In the genomic region with DNA sequence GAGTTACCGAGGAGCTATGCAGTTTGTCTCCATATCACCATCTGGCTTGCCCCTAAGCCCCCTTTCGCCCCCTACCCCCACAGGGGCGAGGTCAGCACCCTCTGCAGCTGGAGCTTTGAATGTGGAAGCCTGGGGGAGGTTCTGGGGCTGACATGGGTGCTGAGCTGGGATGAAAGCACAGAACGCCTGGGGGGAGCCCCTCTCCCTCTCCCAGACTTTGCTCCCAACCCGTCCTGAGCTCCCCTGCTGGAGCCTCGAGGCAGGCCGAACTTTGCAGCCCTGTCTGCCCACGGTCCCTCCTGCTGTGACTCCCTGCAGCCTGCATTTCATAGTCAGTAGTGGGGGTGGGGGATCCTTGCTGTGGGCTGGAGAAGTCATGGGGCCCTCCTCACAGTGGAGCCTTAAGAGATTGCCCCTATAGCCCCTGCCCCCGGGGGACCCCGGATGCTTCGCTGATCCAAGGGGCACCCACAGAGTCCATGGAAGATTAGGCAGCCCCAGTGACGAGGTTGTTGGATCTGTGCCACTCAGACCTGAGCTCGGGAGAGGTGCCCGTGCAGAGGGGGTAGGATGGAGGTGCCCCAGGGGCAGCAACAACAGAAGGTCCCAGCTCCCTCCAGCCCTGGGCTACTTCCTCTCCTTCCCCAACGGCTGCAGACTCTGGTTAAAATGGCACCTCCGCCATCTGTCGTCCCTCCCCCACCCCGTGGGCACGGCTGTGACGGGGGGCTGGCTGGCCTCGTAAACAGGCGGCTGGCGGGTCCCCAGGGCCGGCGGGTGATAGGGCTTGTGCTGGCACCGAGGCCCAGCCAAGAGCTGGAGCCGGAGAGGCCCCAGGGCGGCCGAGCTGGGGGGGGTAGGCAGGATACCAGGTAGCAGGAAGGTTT, we compare ENCODE assay signal across 8 cellular contexts.
DNase-seq lines count a peak whose midpoint lies in the region; ATAC-seq and TF ChIP-seq lines count a peak whose summit lies in the region.

No MANE protein-coding gene starts in this region.

- peaks cover 56% of the 10 kb centered on the region for H3K4me1 Mint-ChIP-seq in dendritic cell treated with granulocyte-macrophage colony-stimulating factor and Interleukin-4, amounts not matched to agents 40 ng/mL and 50 ng/mL, for 4 days (ENCODE audit: low read depth)
- peaks cover 28 to 60% of the 10 kb centered on the region in 2 donors for H3K4me1 Mint-ChIP-seq in natural killer cell

- TF ChIP-seq CTCF in natural killer cell (IDR thresholded peaks at IDR 0.05) (no peak), vagina (IDR thresholded peaks at IDR 0.05) (no peak)

- peak overlapping the region; percentile 63 for H3K27ac Mint-ChIP-seq in dendritic cell treated with granulocyte-macrophage colony-stimulating factor and Interleukin-4, amounts not matched to agents 40 ng/mL and 50 ng/mL, for 4 days
- H3K27ac Mint-ChIP-seq in natural killer cell: peak overlapping the region; percentile 88 to 96

- intact Hi-C loops in dendritic cell treated with granulocyte-macrophage colony-stimulating factor and Interleukin-4, amounts not matched to agents 40 ng/mL and 50 ng/mL, for 4 days (cut with micrococcal nuclease): no loop called here
- intact Hi-C loops in natural killer cell (cut with micrococcal nuclease): loop anchor here (1.0 to 2.0 kb wide), 3 partner anchors 30 to 46 kb away; no protein-coding TSS in a partner anchor
- intact Hi-C loops in vagina (cut with DNase I): no loop called here

- H3K4me3 Mint-ChIP-seq in dendritic cell treated with granulocyte-macrophage colony-stimulating factor and Interleukin-4, amounts not matched to agents 40 ng/mL and 50 ng/mL, for 4 days: no peak overlapping the region
- peak overlapping the region; percentile 65 for H3K4me3 Mint-ChIP-seq in natural killer cell

- H3K4me1 ChIP-seq in vagina: peaks cover 68% of the 10 kb centered on the region

- TF ChIP-seq POLR2A in vagina (IDR thresholded peaks at IDR 0.05): no peak

- ATAC-seq in natural killer cell: peak; percentile 17 to 28 (median 19)
- ATAC-seq in GM18519 (IDR thresholded peaks at IDR 0.05; ENCODE audit: low FRiP score, unreplicated experiment): no peak

- H3K36me3 ChIP-seq in SK-N-MC (ENCODE audit: insufficient read depth, low read length) (no peaks in the 10 kb centered on the region), vagina (no peaks in the 10 kb centered on the region)

- H3K27me3 ChIP-seq in vagina: no peaks in the 10 kb centered on the region

- H3K4me3 ChIP-seq in SK-N-MC (peak overlapping the region; percentile 31), vagina (peak overlapping the region in 1 of 2 donors; percentile 49)

- H3K9me3 ChIP-seq in SK-N-MC (ENCODE audit: low read depth, low read length) (no peaks in the 10 kb centered on the region), vagina (no peaks in the 10 kb centered on the region)

- DNase-seq in SKM-1 treated with dmso at 0.1 percent for 144 hours (lab: John Stamatoyannopoulos, UW; ENCODE audit: unreplicated experiment) (peak; percentile 37), SKM-1 (lab: John Stamatoyannopoulos, UW; ENCODE audit: unreplicated experiment) (no peak), SK-N-MC (ENCODE audit: low read depth, low spot score) (no peak), natural killer cell (peak; percentile 53), vagina (ENCODE audit: extremely low spot score in 2 of 2) (no peak)
- DNase-seq in effector CD8-positive, alpha-beta T cell (lab: John Stamatoyannopoulos, UW): no peak

- H3K36me3 Mint-ChIP-seq in dendritic cell treated with granulocyte-macrophage colony-stimulating factor and Interleukin-4, amounts not matched to agents 40 ng/mL and 50 ng/mL, for 4 days (ENCODE audit: low read depth): no peaks in the 10 kb centered on the region
- no peaks in the 10 kb centered on the region for H3K36me3 Mint-ChIP-seq in natural killer cell

- peaks cover 3% of the 10 kb centered on the region for H3K27me3 Mint-ChIP-seq in dendritic cell treated with granulocyte-macrophage colony-stimulating factor and Interleukin-4, amounts not matched to agents 40 ng/mL and 50 ng/mL, for 4 days
- no peaks in the 10 kb centered on the region for H3K27me3 Mint-ChIP-seq in natural killer cell (ENCODE audit: low read depth in 2 of 2)

- no peak overlapping the region for H3K9ac ChIP-seq in SK-N-MC (ENCODE audit: insufficient read length)

- peak overlapping the region; percentile 89 for H3K27ac ChIP-seq in SK-N-MC
- H3K27ac ChIP-seq in vagina: peak overlapping the region; percentile 100

- H3K9me3 Mint-ChIP-seq in dendritic cell treated with granulocyte-macrophage colony-stimulating factor and Interleukin-4, amounts not matched to agents 40 ng/mL and 50 ng/mL, for 4 days: no peaks in the 10 kb centered on the region
- peaks cover 0 to 11% of the 10 kb centered on the region in 2 donors for H3K9me3 Mint-ChIP-seq in natural killer cell

Comparison
In these comparisons a context has a peak if more than half of its experiments do, and no peak if none do; other contexts are left out.
1. DNase-seq: peak in SKM-1 treated with dmso at 0.1 percent for 144 hours (single experiment) and natural killer cell (single experiment); none in SKM-1 (single experiment), SK-N-MC (single experiment), vagina (0 of 2) and effector CD8-positive, alpha-beta T cell (single experiment).